ENCODE assay signal across 8 cellular contexts in the genomic region with DNA sequence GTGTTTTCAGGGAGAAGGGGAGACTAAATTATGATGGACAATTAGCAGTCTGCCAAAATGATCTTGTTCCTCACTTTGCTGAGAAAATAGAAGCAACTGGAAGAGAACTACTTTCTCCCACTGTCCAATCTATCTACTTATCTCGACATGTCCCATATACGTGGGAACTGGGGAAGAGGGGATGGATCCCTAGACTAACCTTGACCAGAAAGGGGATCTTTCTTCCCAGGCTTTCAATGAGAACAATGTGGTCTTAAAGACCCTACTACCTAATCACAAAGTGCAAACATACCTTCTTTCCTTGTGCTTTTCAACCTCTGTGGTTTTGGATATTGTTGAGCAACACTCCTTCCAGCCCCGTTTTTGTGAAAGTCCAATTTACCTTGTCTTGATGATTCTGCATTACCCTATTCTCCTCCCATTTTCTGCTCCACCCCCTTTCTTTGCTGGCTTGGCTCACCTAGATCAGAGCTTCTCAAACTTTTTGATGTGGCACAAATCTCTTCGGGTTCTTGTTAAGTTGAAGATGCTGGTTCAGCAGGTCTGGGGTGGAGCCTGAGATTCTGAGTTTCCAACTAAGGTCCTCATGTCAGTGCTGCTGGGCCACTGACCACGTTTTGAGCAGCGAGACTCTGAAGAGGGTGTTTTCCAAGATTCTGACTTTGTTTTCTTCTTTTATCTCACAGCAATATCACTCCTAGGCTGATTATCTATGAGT.
DNase-seq lines count a peak whose midpoint lies in the region; ATAC-seq lines count a peak whose summit lies in the region.
"Not testable (repeated sequence)": the region's sequence is repeated elsewhere in the genome, so short reads cannot be mapped to it uniquely, and the experiment has no call there.

No MANE protein-coding gene starts in this region.

- H3K9me3 ChIP-seq in CD4-positive, CD25-positive, alpha-beta regulatory T cell (ENCODE audit: control insufficient read depth in 2 of 2, low read length in 2 of 2); effector memory CD4-positive, alpha-beta T cell (ENCODE audit: control insufficient read depth, low read length): not testable (repeated sequence)

- not testable (repeated sequence) for H3K36me3 Mint-ChIP-seq in CD4-positive, CD25-positive, alpha-beta regulatory T cell; T-cell

- H3K27ac ChIP-seq in CD4-positive, CD25-positive, alpha-beta regulatory T cell (ENCODE audit: insufficient read depth, low read length, poor library complexity, severe bottlenecking) = peak overlapping the region; percentile 83
- peak overlapping the region; percentile 47 for H3K27ac ChIP-seq in effector memory CD4-positive, alpha-beta T cell (ENCODE audit: insufficient read depth, low read length, poor library complexity, severe bottlenecking)

- H3K27me3 ChIP-seq in CD4-positive, CD25-positive, alpha-beta regulatory T cell (ENCODE audit: control insufficient read depth, insufficient read depth, low read length); effector memory CD4-positive, alpha-beta T cell (replicated peaks; ENCODE audit: control insufficient read depth, insufficient read depth, low read length, poor library complexity, severe bottlenecking): not testable (repeated sequence)

- not testable (repeated sequence) for H3K27ac Mint-ChIP-seq in CD4-positive, CD25-positive, alpha-beta regulatory T cell; T-cell

- peaks cover 8 to 21% (median 9%) of the 10 kb centered on the region in 4 donors for H3K4me1 Mint-ChIP-seq in CD4-positive, CD25-positive, alpha-beta regulatory T cell
- H3K4me1 Mint-ChIP-seq in T-cell = peaks cover 10 to 20% (median 15%) of the 10 kb centered on the region in 3 donors

- not testable (repeated sequence) for H3K4me1 ChIP-seq in CD4-positive, CD25-positive, alpha-beta regulatory T cell (ENCODE audit: control insufficient read depth, insufficient read depth, low read length, poor library complexity, severe bottlenecking); effector memory CD4-positive, alpha-beta T cell (ENCODE audit: control insufficient read depth, insufficient read depth, low read length, poor library complexity, severe bottlenecking)

- CTCF ChIA-PET in T-cell (lab: Charles Lee) = not testable (repeated sequence)

- peak overlapping the region; percentile 3 for H3K4me3 ChIP-seq in CD4-positive, CD25-positive, alpha-beta regulatory T cell (ENCODE audit: low read depth, low read length)
- H3K4me3 ChIP-seq in Jurkat, Clone E6-1 (ENCODE audit: low read length); effector memory CD4-positive, alpha-beta T cell (ENCODE audit: insufficient read depth, low read depth, low read length, poor library complexity, severe bottlenecking): not testable (repeated sequence)

- POLR2A ChIA-PET in T-cell (lab: Charles Lee) = not testable (repeated sequence)

- H3K36me3 ChIP-seq in CD4-positive, CD25-positive, alpha-beta regulatory T cell (ENCODE audit: control insufficient read depth, insufficient read depth, low read length); effector memory CD4-positive, alpha-beta T cell (ENCODE audit: control insufficient read depth, insufficient read depth, low read length): not testable (repeated sequence)

- H3K27me3 Mint-ChIP-seq in CD4-positive, CD25-positive, alpha-beta regulatory T cell; T-cell: not testable (repeated sequence)

- DNase-seq in CD4-positive, CD25-positive, alpha-beta regulatory T cell = peak; percentile 22 to 70 (median 69)
- DNase-seq in Jurkat, Clone E6-1 (ENCODE audit: low read depth, low spot score) = peak; percentile 55
- DNase-seq in T-cell (peak in 33 of 34 experiments; percentile 15 to 69 (median 40)), activated T-cell treated with anti-CD3 and anti-CD28 coated beads for 4 hours (peak; percentile 31)
- peak; percentile 8 for DNase-seq in activated CD4-positive, alpha-beta T cell treated with anti-CD3 and anti-CD28 coated beads for 48 hours
- peak; percentile 1 for DNase-seq in activated gamma-delta T cell treated with anti-CD3 and anti-CD28 coated beads, Interleukin-2, amount 50 U/mL, for 16 hours (ENCODE audit: low read depth)
- peak; percentile 17 to 36 (median 35) for DNase-seq in effector memory CD4-positive, alpha-beta T cell
- DNase-seq in stimulated activated CD8-positive, alpha-beta memory T cell treated with anti-CD3 and anti-CD28 coated beads, Interleukin-7, amount 100 ng/mL, for 4 hours (ENCODE audit: low read depth in 2 of 2) = peak; percentile 6 to 15

- not testable (repeated sequence) for H3K4me3 Mint-ChIP-seq in CD4-positive, CD25-positive, alpha-beta regulatory T cell; T-cell

- peak; percentile 35 to 48 for ATAC-seq in CD4-positive, CD25-positive, alpha-beta regulatory T cell (ENCODE audit: low read depth in 2 of 2)
- ATAC-seq in T-cell (replicated peaks in 1 of 4) = peak; percentile 41 to 64 (median 46)

- H3K9me3 Mint-ChIP-seq in CD4-positive, CD25-positive, alpha-beta regulatory T cell; T-cell: not testable (repeated sequence)

Comparison
In these comparisons a context has a peak if more than half of its experiments do, and no peak if none do; other contexts are left out.
1. DNase-seq: peak in every context shown above with its lines; median percentile 69 in CD4-positive, CD25-positive, alpha-beta regulatory T cell; 55 in Jurkat, Clone E6-1; 40 in T-cell; 35 in effector memory CD4-positive, alpha-beta T cell; 31 in activated T-cell treated with anti-CD3 and anti-CD28 coated beads for 4 hours; 10 in stimulated activated CD8-positive, alpha-beta memory T cell treated with anti-CD3 and anti-CD28 coated beads, Interleukin-7, amount 100 ng/mL, for 4 hours; 8 in activated CD4-positive, alpha-beta T cell treated with anti-CD3 and anti-CD28 coated beads for 48 hours; 1 in activated gamma-delta T cell treated with anti-CD3 and anti-CD28 coated beads, Interleukin-2, amount 50 U/mL, for 16 hours.